In the genomic region with DNA sequence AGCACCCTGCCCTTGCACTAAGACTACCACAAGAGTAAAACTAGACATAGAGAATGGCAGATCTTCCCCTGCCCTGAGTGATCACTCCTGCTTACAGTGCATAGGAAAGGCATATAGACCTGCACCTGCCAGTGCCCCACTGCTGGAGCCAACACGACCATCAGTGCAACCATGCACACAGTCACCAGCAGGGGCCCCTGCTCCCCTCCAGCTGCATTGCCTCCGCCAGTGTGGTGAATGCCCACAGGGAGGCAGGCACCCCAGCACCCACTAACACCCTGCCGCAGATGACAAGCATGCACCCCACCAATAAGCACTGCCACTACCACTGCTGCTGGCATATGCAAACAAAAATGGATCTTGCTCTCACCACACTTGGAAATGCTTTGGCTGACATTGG, we compare ENCODE assay signal across 18 cellular contexts.
DNase-seq lines count a peak whose midpoint lies in the region; ATAC-seq, FAIRE-seq and TF ChIP-seq lines count a peak whose summit lies in the region.
"Had no signal": no experiment of that assay in that cellular context is flagged by ENCODE, and none has a peak within 500 bp of the region (broad histone marks: within the 10 kb centered on the region; RNA-seq: fewer than 3 reads in every experiment).

No MANE protein-coding gene starts in this region.

- no peak overlapping the region for H3K4me3 ChIP-seq in GM23338
- no peak overlapping the region for H3K4me3 ChIP-seq in H1 (ENCODE audit: extremely low read depth in 1 of 4, insufficient read depth in 2 of 4, low read depth in 3 of 4, low read length in 4 of 4)
- H3K4me3 ChIP-seq: BLaER1 had no signal

- H3K4me2 ChIP-seq in GM23338 (no peak overlapping the region), H1 (ENCODE audit: insufficient read depth in 1 of 2, low read depth in 2 of 2, low read length in 2 of 2) (no peak overlapping the region)
- H3K4me2 ChIP-seq: BLaER1 had no signal

- TF ChIP-seq CTCF in GM23338 (conservative IDR thresholded peaks at IDR 0.05; ENCODE audit: low read depth in 2 of 2) (peak; percentile 39 to 69; a peak in 3 of 4 replicates), H1 (IDR thresholded peaks at IDR 0.05; ENCODE audit: control extremely low read depth in 1 of 3, insufficient read depth in 1 of 3, low read depth in 1 of 3, low read length in 3 of 3) (peak; percentile 56 to 69 (median 62))

- no peak overlapping the region for H3K9ac ChIP-seq in H1 (replicated peaks in 1 of 4; ENCODE audit: extremely low read depth in 1 of 4, low read depth in 3 of 4, low read length in 3 of 4)
- H3K9ac ChIP-seq: BLaER1 had no signal

- no peak overlapping the region for H3K27ac Mint-ChIP-seq in GM23338
- no peak overlapping the region for H3K27ac Mint-ChIP-seq in activated CD8-positive, alpha-beta T cell treated with anti-CD3 and anti-CD28 coated beads, Interleukin-2, amount 10 ng/mL, durations not matched to agents 7 days and 5 days
- H3K27ac Mint-ChIP-seq: CD8-positive, alpha-beta memory T cell had no signal

- no peak overlapping the region for H4K91ac ChIP-seq in H1 (replicated peaks; ENCODE audit: insufficient read length, low read length)

- DNase-seq in GM23338 (ENCODE audit: low spot score) (peak; percentile 27), HT-29 (ENCODE audit: low spot score) (peak; percentile 5), H1 (ENCODE audit: low read depth in 1 of 2, low spot score in 2 of 2) (no peak), sciatic nerve (ENCODE audit: low spot score) (no peak), amygdala (lab: John Stamatoyannopoulos, UW) (no peak)
- no peak for DNase-seq in activated CD8-positive, alpha-beta T cell treated with anti-CD3 and anti-CD28 coated beads, Interleukin-2, amount 10 ng/mL, durations not matched to agents 7 days and 5 days
- DNase-seq: 8988T; AML-193; Caco-2; CD8-positive, alpha-beta memory T cell; DND-41; GDM1 had no signal

- ATAC-seq in GM23338 (peak; percentile 77), sciatic nerve (peak; percentile 13)
- ATAC-seq in activated CD4-positive, CD25-positive, alpha-beta regulatory T cell treated with anti-CD3 and anti-CD28 coated beads, Interleukin-2, amount 50 U/mL, for 24 hours = no peak
- no peak for ATAC-seq in activated CD8-positive, alpha-beta T cell treated with anti-CD3 and anti-CD28 coated beads, Interleukin-2, amount 10 ng/mL, durations not matched to agents 7 days and 5 days

- H3K36me3 ChIP-seq in GM23338 (ENCODE audit: insufficient read depth) (no peaks in the 10 kb centered on the region), H1 (ENCODE audit: control insufficient read depth in 2 of 4, insufficient read depth in 4 of 4, low read length in 3 of 4) (no peaks in the 10 kb centered on the region)
- H3K36me3 ChIP-seq: BLaER1 had no signal

- WGBS in H1 (ENCODE audit: extremely low coverage in 1 of 2, insufficient coverage in 1 of 2, insufficient read length in 1 of 2, insufficient replicate concordance in 2 of 2, low coverage in 1 of 2, low lambda C conversion rate in 2 of 2, missing lambda C conversion rate in 1 of 2), 2 experiments = 96% methylated on average over 3 of the region's 3 CpGs; no CpG with 5 or more reads in 1 of the 2 experiments

- no peak overlapping the region for H3K14ac ChIP-seq in H1 (ENCODE audit: insufficient read length)

- CTCF ChIA-PET in H1 (lab: Charles Lee; ENCODE audit: partially characterized antibody) = interaction anchor here (0.5 to 1.4 kb wide), 5 partner anchors 10 to 518 kb away, joined by 3 to 5 read pairs (median 3); no protein-coding TSS in a partner anchor
- CTCF ChIA-PET in activated CD8-positive, alpha-beta T cell treated with anti-CD3 and anti-CD28 coated beads, Interleukin-2, amount 10 ng/mL, durations not matched to agents 7 days and 5 days (lab: Charles Lee) = no interaction called here

- no peak for TF ChIP-seq EP300 in H1 (IDR thresholded peaks at IDR 0.05; ENCODE audit: borderline replicate concordance in 1 of 2, low read depth in 2 of 2, low read length in 2 of 2)

- TF ChIP-seq RAD21 in H1 (IDR thresholded peaks at IDR 0.05 in 1 of 2, conservative IDR thresholded peaks at IDR 0.05 in 1 of 2; ENCODE audit: low read depth in 2 of 2, low read length in 2 of 2) = peak; percentile 49 to 61

- H2AFZ ChIP-seq in GM23338 = no peak overlapping the region
- no peak overlapping the region for H2AFZ ChIP-seq in H1 (ENCODE audit: low read length)

- no peaks in the 10 kb centered on the region for H3K9me3 ChIP-seq in H1 (ENCODE audit: insufficient read depth in 2 of 2, low read depth in 1 of 2, low read length in 1 of 2)
- H3K9me3 ChIP-seq: Caco-2 had no signal

- no peak overlapping the region for H3K4ac ChIP-seq in H1 (replicated peaks; ENCODE audit: insufficient read length, low read depth, low read length)

- H2BK20ac ChIP-seq in H1 (ENCODE audit: low read length) = no peak overlapping the region

- TF ChIP-seq POLR2A in H1 (IDR thresholded peaks at IDR 0.05; ENCODE audit: control extremely low read depth in 1 of 2, low read depth in 2 of 2, low read length in 2 of 2) = no peak

- H4K5ac ChIP-seq in H1 (ENCODE audit: insufficient read length, low read depth, low read length) = no peak overlapping the region

- POLR2A ChIA-PET in H1 (lab: Charles Lee; ENCODE audit: partially characterized antibody) = no interaction called here
- POLR2A ChIA-PET in activated CD8-positive, alpha-beta T cell treated with anti-CD3 and anti-CD28 coated beads, Interleukin-2, amount 10 ng/mL, durations not matched to agents 7 days and 5 days (lab: Charles Lee) = no interaction called here

- no peaks in the 10 kb centered on the region for H3K27me3 Mint-ChIP-seq in GM23338 (ENCODE audit: insufficient read depth, low read depth, poor library complexity)
- no peaks in the 10 kb centered on the region for H3K27me3 Mint-ChIP-seq in activated CD8-positive, alpha-beta T cell treated with anti-CD3 and anti-CD28 coated beads, Interleukin-2, amount 10 ng/mL, durations not matched to agents 7 days and 5 days (ENCODE audit: low read depth)
- H3K27me3 Mint-ChIP-seq: CD8-positive, alpha-beta memory T cell had no signal

- H3K27me3 ChIP-seq in GM23338 (ENCODE audit: insufficient read depth) (no peaks in the 10 kb centered on the region), H1 (replicated peaks in 1 of 4; ENCODE audit: control insufficient read depth in 3 of 4, extremely low read depth in 1 of 4, insufficient read depth in 3 of 4, low read length in 3 of 4) (no peaks in the 10 kb centered on the region)
- H3K27me3 ChIP-seq: BLaER1 had no signal

- no peak overlapping the region for H2BK15ac ChIP-seq in H1 (ENCODE audit: low read length)

- no peak overlapping the region for H2BK5ac ChIP-seq in H1 (ENCODE audit: low read depth, low read length)

- H3K79me2 ChIP-seq in GM23338 (replicated peaks; ENCODE audit: insufficient read depth) = no peaks in the 10 kb centered on the region
- no peaks in the 10 kb centered on the region for H3K79me2 ChIP-seq in H1 (ENCODE audit: control insufficient read depth in 1 of 2, insufficient read depth in 2 of 2, low read length in 2 of 2)

- no peaks in the 10 kb centered on the region for H3F3A ChIP-seq in GM23338 (replicated peaks; ENCODE audit: low read depth)

- no peaks in the 10 kb centered on the region for H3K79me1 ChIP-seq in H1 (ENCODE audit: low read depth, low read length)

- no peak overlapping the region for H3K4me3 Mint-ChIP-seq in GM23338
- H3K4me3 Mint-ChIP-seq in activated CD8-positive, alpha-beta T cell treated with anti-CD3 and anti-CD28 coated beads, Interleukin-2, amount 10 ng/mL, durations not matched to agents 7 days and 5 days = no peak overlapping the region
- H3K4me3 Mint-ChIP-seq: CD8-positive, alpha-beta memory T cell had no signal

- no peak overlapping the region for H3K56ac ChIP-seq in H1 (replicated peaks; ENCODE audit: insufficient read length, low read depth, low read length)

- H3K23ac ChIP-seq in H1 (ENCODE audit: insufficient read length) = no peak overlapping the region

- peaks cover 4% of the 10 kb centered on the region; the same call in 1 of the 3 replicates for H3K36me3 Mint-ChIP-seq in GM23338 (ENCODE audit: low read depth)
- no peaks in the 10 kb centered on the region for H3K36me3 Mint-ChIP-seq in activated CD8-positive, alpha-beta T cell treated with anti-CD3 and anti-CD28 coated beads, Interleukin-2, amount 10 ng/mL, durations not matched to agents 7 days and 5 days (ENCODE audit: low read depth)
- H3K36me3 Mint-ChIP-seq: CD8-positive, alpha-beta memory T cell had no signal

- no peak overlapping the region for H2AK5ac ChIP-seq in H1 (ENCODE audit: low read depth, low read length)

- H3K4me1 Mint-ChIP-seq in GM23338 = no peaks in the 10 kb centered on the region
- no peaks in the 10 kb centered on the region for H3K4me1 Mint-ChIP-seq in activated CD8-positive, alpha-beta T cell treated with anti-CD3 and anti-CD28 coated beads, Interleukin-2, amount 10 ng/mL, durations not matched to agents 7 days and 5 days (ENCODE audit: low read depth)
- H3K4me1 Mint-ChIP-seq: CD8-positive, alpha-beta memory T cell had no signal

- intact Hi-C loops in sciatic nerve (cut with DNase I) = no loop called here

- 0 out of 2 replicates have a peak, but pooled peaks cover 3% of the 10 kb centered on the region for H3K9me2 ChIP-seq in GM23338 (ENCODE audit: insufficient read depth)

- H4K20me1 ChIP-seq in GM23338 (replicated peaks; ENCODE audit: insufficient read depth) (no peaks in the 10 kb centered on the region), H1 (replicated peaks in 1 of 2; ENCODE audit: control insufficient read depth in 1 of 2, insufficient read depth in 2 of 2, low read length in 2 of 2) (no peaks in the 10 kb centered on the region)
- H4K20me1 ChIP-seq: BLaER1 had no signal

- H2BK120ac ChIP-seq in H1 (replicated peaks; ENCODE audit: low read depth, low read length) = no peak overlapping the region

- no peak overlapping the region for H3K18ac ChIP-seq in H1 (ENCODE audit: extremely low read depth, low read length)

- peaks cover 4% of the 10 kb centered on the region; the same call in 2 of the 3 replicates for H3K9me3 Mint-ChIP-seq in GM23338
- peaks cover 17% of the 10 kb centered on the region for H3K9me3 Mint-ChIP-seq in activated CD8-positive, alpha-beta T cell treated with anti-CD3 and anti-CD28 coated beads, Interleukin-2, amount 10 ng/mL, durations not matched to agents 7 days and 5 days (ENCODE audit: insufficient read depth)

- no peak overlapping the region for H4K8ac ChIP-seq in H1 (ENCODE audit: extremely low read depth, insufficient read depth, low read length)

- FAIRE-seq in H1 (lab: Jason Lieb, UNC) = no peak
- FAIRE-seq: GM12892, GM19239, H54 had no signal

- no peaks in the 10 kb centered on the region; the same call in 1 of the 2 replicates for H3K23me2 ChIP-seq in H1 (ENCODE audit: low read depth, low read length)

- H3K27ac ChIP-seq in GM23338 (ENCODE audit: low read depth) (no peak overlapping the region), H1 (ENCODE audit: low read depth, low read length) (no peak overlapping the region)
- H3K27ac ChIP-seq: BLaER1, HL-60 had no signal

- H2BK12ac ChIP-seq in H1 (ENCODE audit: low read depth, low read length) = no peak overlapping the region

- H3K4me1 ChIP-seq in GM23338 (ENCODE audit: insufficient read depth) = no peaks in the 10 kb centered on the region
- no peaks in the 10 kb centered on the region for H3K4me1 ChIP-seq in H1 (replicated peaks in 1 of 4; ENCODE audit: control insufficient read depth in 3 of 4, insufficient read depth in 4 of 4, low read length in 3 of 4)
- H3K4me1 ChIP-seq: BLaER1, Caco-2 had no signal

TF ChIP-seq in GM23338, 12 proteins besides CTCF, POLR2A, EP300 and RAD21 (continues in another document):
- TF ChIP-seq JUNB (IDR thresholded peaks at IDR 0.05; ENCODE audit: unreplicated experiment) = no peak

Comparison
In these comparisons a context has a peak if more than half of its experiments do, and no peak if none do; other contexts are left out.
1. ATAC-seq: peak in GM23338 (single experiment) and sciatic nerve (single experiment); none in activated CD4-positive, CD25-positive, alpha-beta regulatory T cell treated with anti-CD3 and anti-CD28 coated beads, Interleukin-2, amount 50 U/mL, for 24 hours (0 of 2) and activated CD8-positive, alpha-beta T cell treated with anti-CD3 and anti-CD28 coated beads, Interleukin-2, amount 10 ng/mL, durations not matched to agents 7 days and 5 days (single experiment).
2. DNase-seq: peak in GM23338 (single experiment) and HT-29 (single experiment); none in H1 (0 of 2), sciatic nerve (single experiment), amygdala (0 of 56) and activated CD8-positive, alpha-beta T cell treated with anti-CD3 and anti-CD28 coated beads, Interleukin-2, amount 10 ng/mL, durations not matched to agents 7 days and 5 days (single experiment).